In the genomic region with DNA sequence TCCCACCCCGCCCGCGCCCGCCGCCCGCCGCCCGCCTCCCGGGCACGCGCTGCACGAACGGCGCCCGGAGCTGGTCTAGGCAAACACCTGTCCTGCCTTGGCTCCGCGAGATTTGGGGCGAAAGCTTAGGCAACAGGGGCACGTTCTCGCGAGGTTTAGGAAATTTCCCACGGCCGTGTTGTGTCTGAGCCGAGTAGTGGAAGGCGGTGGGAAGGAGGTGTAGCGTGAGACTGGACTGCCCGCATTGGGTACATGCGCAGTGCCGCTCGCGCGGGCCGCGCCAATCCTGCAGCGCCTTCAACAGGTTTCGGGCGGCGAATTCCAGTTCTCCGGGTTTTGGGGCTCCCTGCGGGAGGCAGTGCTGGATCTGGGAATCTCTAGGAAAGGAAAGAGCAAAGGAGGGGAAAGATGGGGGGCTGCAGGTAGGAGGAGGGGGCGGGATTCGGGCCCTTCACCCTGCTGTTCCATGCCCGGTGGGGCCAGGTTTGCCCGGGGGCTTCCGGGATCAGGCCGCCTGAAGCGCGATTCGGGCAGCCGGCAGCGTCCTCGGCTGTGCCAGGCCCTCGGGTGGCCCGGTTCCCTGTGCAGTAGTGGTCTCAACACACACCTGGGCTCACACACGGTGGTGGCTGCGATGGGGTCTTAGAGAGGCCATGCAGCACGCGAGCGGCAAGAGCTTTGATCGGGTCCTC, we compare ENCODE assay signal across 8 cellular contexts. TPM values are rescaled to one million over a fixed set of nuclear protein-coding genes. Genes with fewer than 3 reads are reported as not detected.
A peak's percentile ranks its signal among the peaks of the same experiment; 100 is the strongest.
DNase-seq lines count a peak whose midpoint lies in the region; ATAC-seq, FAIRE-seq and TF ChIP-seq lines count a peak whose summit lies in the region.

No MANE protein-coding gene starts in this region.

- H3K27ac ChIP-seq in HUES48 (ENCODE audit: low read depth, low read length), result peak overlapping the region; percentile 99
- H3K27ac ChIP-seq in mesodermal cell (ENCODE audit: low read depth, low read length, severe bottlenecking), result peak overlapping the region; percentile 97

- H3K27me3 ChIP-seq in HUES48 (ENCODE audit: control insufficient read depth, insufficient read depth, low read length), result no peaks in the 10 kb centered on the region
- H3K27me3 ChIP-seq in NT2/D1 (ENCODE audit: insufficient read depth, insufficient read length), result no peaks in the 10 kb centered on the region

- peaks cover 8% of the 10 kb centered on the region; the same call in 1 of the 2 replicates for H3K9me3 ChIP-seq in HUES48 (ENCODE audit: control insufficient read depth, insufficient read depth, low read length)
- H3K9me3 ChIP-seq in NT2/D1 (ENCODE audit: insufficient read depth, low read length), result peaks cover 12% of the 10 kb centered on the region; the same call in 1 of the 2 replicates
- H3K9me3 ChIP-seq in mesodermal cell (ENCODE audit: control insufficient read depth, low read length), result peaks cover 22% of the 10 kb centered on the region

- H3K4me1 ChIP-seq in HUES48 (ENCODE audit: control insufficient read depth, insufficient read depth, low read length) (peaks cover 17% of the 10 kb centered on the region), NT2/D1 (ENCODE audit: insufficient read depth, insufficient read length) (no peaks in the 10 kb centered on the region), mesodermal cell (ENCODE audit: control insufficient read depth, insufficient read depth, low read length, poor library complexity, severe bottlenecking) (peaks cover 7% of the 10 kb centered on the region)

- 0 to 1% methylated on average over 18 to 41 of the region's 60 CpGs for whole genome bisulfite sequencing in mesodermal cell (ENCODE audit: insufficient coverage in 2 of 2), 2 experiments

- DNase-seq in D721Med (ENCODE audit: insufficient read length, low spot score) (peak; percentile 68), NT2/D1 (ENCODE audit: low read depth, low spot score) (peak; percentile 99)
- peak; percentile 92 for DNase-seq in activated CD8-positive, alpha-beta memory T cell treated with anti-CD3 and anti-CD28 coated beads, Interleukin-2, amount 50 U/mL, for 4 hours
- peak; percentile 82 for DNase-seq in stimulated activated CD8-positive, alpha-beta memory T cell treated with anti-CD3 and anti-CD28 coated beads, Interleukin-15, amount 100 ng/mL, for 24 hours (ENCODE audit: low read depth)

- H3K9ac ChIP-seq in HUES48 (ENCODE audit: low read depth, low read length) (peak overlapping the region; percentile 93), NT2/D1 (ENCODE audit: insufficient read length, low read depth) (peak overlapping the region; percentile 97)

- H3K36me3 ChIP-seq in HUES48 (ENCODE audit: control insufficient read depth, insufficient read depth, low read length) (no peaks in the 10 kb centered on the region), NT2/D1 (ENCODE audit: insufficient read depth, insufficient read length, low read length) (no peaks in the 10 kb centered on the region), mesodermal cell (ENCODE audit: control insufficient read depth, insufficient read depth, low read length) (no peaks in the 10 kb centered on the region)

- H3K4me3 ChIP-seq in HUES48 (ENCODE audit: low read depth, low read length) (peak overlapping the region; percentile 87), NT2/D1 (ENCODE audit: insufficient read length, low read depth) (peak overlapping the region; percentile 88), mesodermal cell (ENCODE audit: extremely low read depth, insufficient read depth, low read length, poor library complexity, severe bottlenecking) (peak overlapping the region; percentile 94)

- FAIRE-seq in D721Med (lab: Jason Lieb, UNC), result no peak
- FAIRE-seq in endometrium (lab: Jason Lieb, UNC), result peak; percentile 85

- ATAC-seq in GM21423 (IDR thresholded peaks at IDR 0.05; ENCODE audit: unreplicated experiment), result peak; percentile 71

- no peak for TF ChIP-seq CTCF in D721Med (IDR thresholded peaks at IDR 0.05; ENCODE audit: insufficient read depth, missing control alignments)

RNA-seq across cellular contexts. Expression of gene RBPJ, which starts 1.2 kb away (rescaled TPM):
- 48.3 TPM for polyA plus RNA-seq in mesodermal cell (2013, experiment 1 of 2)
- 44.4 TPM for polyA plus RNA-seq in mesodermal cell (2013, experiment 2 of 2)

Comparison
In these comparisons a context has a peak if more than half of its experiments do, and no peak if none do; other contexts are left out.
1. Peak in every context shown above with its lines: DNase-seq, ATAC-seq, H3K4me3 ChIP-seq and H3K27ac ChIP-seq.